Comparison of ENCODE assay signal across 8 cellular contexts in genomic region chr5:64165160-64165499, GRCh38. TPM values are rescaled to one million over a fixed set of nuclear protein-coding genes. Genes with fewer than 3 reads are reported as not detected.
DNase-seq lines count a peak whose midpoint lies in the region; ATAC-seq and TF ChIP-seq lines count a peak whose summit lies in the region.

No MANE protein-coding gene starts in this region.

- no peaks in the 10 kb centered on the region for H3K4me1 ChIP-seq in mesodermal cell (ENCODE audit: control insufficient read depth, insufficient read depth, low read length, poor library complexity, severe bottlenecking)
- H3K4me1 ChIP-seq in tibial artery: peaks cover 0 to 56% (median 16%) of the 10 kb centered on the region in 4 donors

- no peak for ATAC-seq in activated naive CD4-positive, alpha-beta T cell treated with anti-CD3 and anti-CD28 coated beads, Interleukin-2, amount 50 U/mL, for 72 hours
- ATAC-seq in GM18867 (IDR thresholded peaks at IDR 0.05; ENCODE audit: unreplicated experiment) (no peak), HG02798 (IDR thresholded peaks at IDR 0.05; ENCODE audit: poor library complexity, unreplicated experiment) (no peak)

- intact Hi-C loops in activated naive CD4-positive, alpha-beta T cell treated with anti-CD3 and anti-CD28 coated beads for 36 hours (cut with micrococcal nuclease): no loop called here
- intact Hi-C loops in tibial artery (cut with DNase I; ENCODE audit: low total_unique reads): no loop called here

- CTCF ChIA-PET in activated naive CD4-positive, alpha-beta T cell treated with anti-CD3 and anti-CD28 coated beads for 36 hours (lab: Charles Lee): no interaction called here

- H3K4me3 ChIP-seq in coronary artery (peak overlapping the region; percentile 91), mesodermal cell (ENCODE audit: extremely low read depth, insufficient read depth, low read length, poor library complexity, severe bottlenecking) (peak overlapping the region; percentile 74), tibial artery (peak overlapping the region; percentile 67 to 82)

- H3K27ac ChIP-seq in coronary artery (peak overlapping the region; percentile 90 to 94), mesodermal cell (ENCODE audit: low read depth, low read length, severe bottlenecking) (no peak overlapping the region), tibial artery (peak overlapping the region; percentile 95 to 98)

- H3K9me3 Mint-ChIP-seq in activated naive CD4-positive, alpha-beta T cell treated with anti-CD3 and anti-CD28 coated beads for 36 hours: no peaks in the 10 kb centered on the region
- H3K9me3 Mint-ChIP-seq in activated naive CD4-positive, alpha-beta T cell treated with anti-CD3 and anti-CD28 coated beads, Interleukin-2, amount 50 U/mL, for 72 hours: peaks cover 5 to 7% of the 10 kb centered on the region in 2 donors

- no peak overlapping the region for H3K27ac Mint-ChIP-seq in activated naive CD4-positive, alpha-beta T cell treated with anti-CD3 and anti-CD28 coated beads for 36 hours
- no peak overlapping the region for H3K27ac Mint-ChIP-seq in activated naive CD4-positive, alpha-beta T cell treated with anti-CD3 and anti-CD28 coated beads, Interleukin-2, amount 50 U/mL, for 72 hours

- TF ChIP-seq CTCF in coronary artery (IDR thresholded peaks at IDR 0.05) (no peak), tibial artery (IDR thresholded peaks at IDR 0.05) (no peak)

- no peak for DNase-seq in activated naive CD4-positive, alpha-beta T cell treated with anti-CD3 and anti-CD28 coated beads for 36 hours
- DNase-seq in activated naive CD4-positive, alpha-beta T cell treated with anti-CD3 and anti-CD28 coated beads, Interleukin-2, amount 50 U/mL, for 72 hours (ENCODE audit: low spot score in 2 of 2): no peak
- DNase-seq in coronary artery (ENCODE audit: low spot score) (no peak), tibial artery (no peak), NCI-H1092 (lab: John Stamatoyannopoulos, UW) (no peak)

- H3K27me3 ChIP-seq in tibial artery: no peaks in the 10 kb centered on the region

- peaks cover 2% of the 10 kb centered on the region for H3K36me3 Mint-ChIP-seq in activated naive CD4-positive, alpha-beta T cell treated with anti-CD3 and anti-CD28 coated beads for 36 hours (ENCODE audit: low read depth)
- peaks cover 6 to 7% of the 10 kb centered on the region in 2 donors for H3K36me3 Mint-ChIP-seq in activated naive CD4-positive, alpha-beta T cell treated with anti-CD3 and anti-CD28 coated beads, Interleukin-2, amount 50 U/mL, for 72 hours

- H3K4me1 Mint-ChIP-seq in activated naive CD4-positive, alpha-beta T cell treated with anti-CD3 and anti-CD28 coated beads for 36 hours (ENCODE audit: low read depth): peaks cover 8% of the 10 kb centered on the region

- H3K4me3 Mint-ChIP-seq in activated naive CD4-positive, alpha-beta T cell treated with anti-CD3 and anti-CD28 coated beads for 36 hours: peak overlapping the region; percentile 39

- 58 to 60% methylated on average over 10 to 11 of the region's 11 CpGs for WGBS in mesodermal cell (ENCODE audit: insufficient coverage in 2 of 2), 2 experiments

- H3K36me3 ChIP-seq in mesodermal cell (ENCODE audit: control insufficient read depth, insufficient read depth, low read length): no peaks in the 10 kb centered on the region
- no peaks in the 10 kb centered on the region for H3K36me3 ChIP-seq in tibial artery

- peaks cover 26% of the 10 kb centered on the region for H3K27me3 Mint-ChIP-seq in activated naive CD4-positive, alpha-beta T cell treated with anti-CD3 and anti-CD28 coated beads for 36 hours (ENCODE audit: low read depth)

- H3K9me3 ChIP-seq in mesodermal cell (ENCODE audit: control insufficient read depth, low read length) (no peaks in the 10 kb centered on the region), tibial artery (no peaks in the 10 kb centered on the region)

RNA-seq across cellular contexts. Expression of gene RNF180, which starts 0.5 kb away (rescaled TPM):
- not detected for total RNA-seq in activated naive CD4-positive, alpha-beta T cell treated with anti-CD3 and anti-CD28 coated beads for 36 hours
- not detected for total RNA-seq in activated naive CD4-positive, alpha-beta T cell treated with anti-CD3 and anti-CD28 coated beads, Interleukin-2, amount 50 U/mL, for 72 hours
- polyA plus RNA-seq in mesodermal cell (2013, experiment 1 of 2): 3.8 TPM
- 3.6 TPM for polyA plus RNA-seq in mesodermal cell (2013, experiment 2 of 2)
